ENCODE assay signal across 20 cellular contexts in genomic region chr21:46154155-46154954, GRCh38. TPM values are rescaled to one million over a fixed set of nuclear protein-coding genes. Genes with fewer than 3 reads are reported as not detected.
A peak's percentile ranks its signal among the peaks of the same experiment; 100 is the strongest.
DNase-seq lines count a peak whose midpoint lies in the region; ATAC-seq and TF ChIP-seq lines count a peak whose summit lies in the region.
"Had no signal": no experiment of that assay in that cellular context is flagged by ENCODE, and none has a peak within 500 bp of the region (broad histone marks: within the 10 kb centered on the region; RNA-seq: fewer than 3 reads in every experiment).

No MANE protein-coding gene starts in this region.

- intact Hi-C loops in ascending aorta (cut with DNase I) = no loop called here
- intact Hi-C loops in right lobe of liver (cut with DNase I) = no loop called here

- H3K4me1 ChIP-seq in ascending aorta (peaks cover 0 to 2% of the 10 kb centered on the region in 2 donors), right lobe of liver (peaks cover 0 to 34% (median 3%) of the 10 kb centered on the region in 4 donors)

- H3K4me3 ChIP-seq in ascending aorta = no peak overlapping the region
- peak overlapping the region; percentile 66 to 94 (median 87) for H3K4me3 ChIP-seq in right lobe of liver
- H3K4me3 ChIP-seq: MG63, mucosa of descending colon, uterus had no signal

- H3K27me3 ChIP-seq in ascending aorta = no peaks in the 10 kb centered on the region
- H3K27me3 ChIP-seq in right lobe of liver = no peaks in the 10 kb centered on the region
- H3K27me3 ChIP-seq: brain microvascular endothelial cell, MG63, uterus had no signal

- 60% methylated on average over 1 of the region's 39 CpGs for whole genome bisulfite sequencing in right lobe of liver (ENCODE audit: insufficient coverage, low coverage, low lambda C conversion rate, missing lambda C conversion rate)

- no peak for TF ChIP-seq POLR2A in right lobe of liver (IDR thresholded peaks at IDR 0.05)

- ATAC-seq in right lobe of liver = peak; percentile 1 to 35 (median 20)
- ATAC-seq: T-helper 17 cell had no signal

- TF ChIP-seq CTCF in ascending aorta (IDR thresholded peaks at IDR 0.05) (no peak), right lobe of liver (IDR thresholded peaks at IDR 0.05) (no peak)

- H3K9me3 ChIP-seq in ascending aorta (no peaks in the 10 kb centered on the region), right lobe of liver (no peaks in the 10 kb centered on the region)
- H3K9me3 ChIP-seq: MG63, mucosa of descending colon, uterus had no signal

- H3K36me3 ChIP-seq in ascending aorta (no peaks in the 10 kb centered on the region), right lobe of liver (peaks cover 0 to 35% (median 17%) of the 10 kb centered on the region in 4 donors)
- H3K36me3 ChIP-seq: brain microvascular endothelial cell, MG63, uterus had no signal

- peak; percentile 50 for DNase-seq in activated CD8-positive, alpha-beta memory T cell treated with anti-CD3 and anti-CD28 coated beads, Interleukin-2, amount 50 U/mL, for 48 hours
- no peak for DNase-seq in activated CD8-positive, alpha-beta memory T cell treated with anti-CD3 and anti-CD28 coated beads for 24 hours
- DNase-seq in ascending aorta (ENCODE audit: low spot score in 2 of 2) (peak; percentile 4 to 59), right lobe of liver (peak; percentile 63 to 81 (median 78)), KG1 (lab: John Stamatoyannopoulos, UW) (no peak), NCI-H187 treated with DMSO at 0.1 percent for 48 hours (lab: John Stamatoyannopoulos, UW) (no peak), SW480 (ENCODE audit: low spot score) (no peak)
- DNase-seq in stimulated activated CD8-positive, alpha-beta memory T cell treated with anti-CD3 and anti-CD28 coated beads, Interleukin-4, amount 100 ng/mL, for 48 hours = peak; percentile 19
- DNase-seq: activated CD4-positive, alpha-beta T cell treated with anti-CD3 and anti-CD28 coated beads, Interleukin-2, amount 10 ng/mL, durations not matched to agents 7 days and 5 days; brain microvascular endothelial cell; CD4-positive, CD25-positive, alpha-beta regulatory T cell; DND-41; effector CD8-positive, alpha-beta T cell; foreskin fibroblast; MG63; NCI-H2029; stimulated activated CD4-positive, alpha-beta T cell treated with anti-CD3 and anti-CD28 coated beads, Interleukin-2, amount 100 ng/mL, for 24 hours; T-helper 17 cell had no signal

- H3K27ac ChIP-seq in ascending aorta (no peak overlapping the region), right lobe of liver (peak overlapping the region; percentile 91 to 99 (median 93))
- H3K27ac ChIP-seq: brain microvascular endothelial cell had no signal

RNA-seq across cellular contexts. Expression of gene FTCD, which starts 1.0 kb away (rescaled TPM):
- total RNA-seq in ascending aorta (0.85 TPM), right lobe of liver (100 to 1,000 TPM; 141 to 668 (median 417) TPM)
- total RNA-seq: activated CD4-positive, alpha-beta T cell treated with anti-CD3 and anti-CD28 coated beads, Interleukin-2, amount 10 ng/mL, durations not matched to agents 7 days and 5 days; CD4-positive, CD25-positive, alpha-beta regulatory T cell had no signal

RNA-seq across cellular contexts. Expression of gene SPATC1L, which starts 29.9 kb away (rescaled TPM):
- total RNA-seq in ascending aorta = 37.4 TPM
- total RNA-seq in right lobe of liver = 1 to 10 TPM in 1 of 6 experiments, under 1 TPM in 3, not detected in 2; 0.31 to 1.7 (median 0.51) TPM

RNA-seq across cellular contexts. Expression of gene COL6A2, which starts 56.4 kb away (rescaled TPM):
- total RNA-seq in ascending aorta (1,704 TPM), right lobe of liver (10 to 100 TPM; 17.3 to 81.7 (median 38.4) TPM)

Comparison
In these comparisons a context has a peak if more than half of its experiments do, and no peak if none do; other contexts are left out.
1. DNase-seq: peak in activated CD8-positive, alpha-beta memory T cell treated with anti-CD3 and anti-CD28 coated beads, Interleukin-2, amount 50 U/mL, for 48 hours (single experiment), ascending aorta (2 of 2), right lobe of liver (3 of 3) and stimulated activated CD8-positive, alpha-beta memory T cell treated with anti-CD3 and anti-CD28 coated beads, Interleukin-4, amount 100 ng/mL, for 48 hours (single experiment); none in activated CD8-positive, alpha-beta memory T cell treated with anti-CD3 and anti-CD28 coated beads for 24 hours (single experiment), KG1 (single experiment), NCI-H187 treated with DMSO at 0.1 percent for 48 hours (single experiment) and SW480 (single experiment).
2. H3K27ac ChIP-seq: peak in right lobe of liver (3 of 3); none in ascending aorta (0 of 2).
3. H3K4me3 ChIP-seq: peak in right lobe of liver (3 of 3); none in ascending aorta (0 of 2).
4. RNA of gene FTCD, which starts 1.0 kb away (total RNA-seq): 141 to 668 TPM in right lobe of liver; 0.85 TPM in ascending aorta (single experiment); every median in the first group is over 10 times any median in the second.
5. RNA of gene SPATC1L, which starts 29.9 kb away (total RNA-seq): 37.4 TPM in ascending aorta (single experiment); 0.31 to 1.7 TPM in right lobe of liver; every median in the first group is over 10 times any median in the second.
6. RNA of gene COL6A2, which starts 56.4 kb away (total RNA-seq): 1,704 TPM in ascending aorta (single experiment); 17.3 to 81.7 TPM in right lobe of liver; every median in the first group is over 10 times any median in the second.